In the genomic region with DNA sequence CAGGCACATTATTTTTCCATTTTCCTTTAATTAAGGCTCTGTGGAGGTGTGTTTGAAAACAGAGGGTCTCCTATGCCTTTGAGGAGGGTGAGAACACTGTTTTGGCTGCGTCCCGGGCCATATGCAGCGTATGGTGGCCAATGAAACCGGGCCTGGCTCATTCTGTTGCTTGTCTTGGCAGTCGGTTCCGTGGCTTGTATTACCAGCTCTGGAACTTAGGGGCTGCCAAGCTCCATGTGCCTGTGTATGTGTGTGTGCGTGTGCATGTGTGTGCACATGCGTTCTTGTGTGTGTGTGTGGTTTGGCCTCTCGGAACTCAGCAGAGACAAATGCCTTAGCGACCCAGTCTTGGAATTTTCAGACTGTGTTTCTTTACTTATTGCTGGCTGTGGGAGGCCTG, we compare ENCODE assay signal across 1 cellular context.
TF ChIP-seq lines count a peak whose summit lies in the region.

No MANE protein-coding gene starts in this region.

TF ChIP-seq in GM12878, 131 proteins besides CTCF, POLR2A, EP300 and RAD21:
- no peak for TF ChIP-seq SMARCA5 (IDR thresholded peaks at IDR 0.05)
